13 cellular contexts compared by ENCODE assay signal in the genomic region with DNA sequence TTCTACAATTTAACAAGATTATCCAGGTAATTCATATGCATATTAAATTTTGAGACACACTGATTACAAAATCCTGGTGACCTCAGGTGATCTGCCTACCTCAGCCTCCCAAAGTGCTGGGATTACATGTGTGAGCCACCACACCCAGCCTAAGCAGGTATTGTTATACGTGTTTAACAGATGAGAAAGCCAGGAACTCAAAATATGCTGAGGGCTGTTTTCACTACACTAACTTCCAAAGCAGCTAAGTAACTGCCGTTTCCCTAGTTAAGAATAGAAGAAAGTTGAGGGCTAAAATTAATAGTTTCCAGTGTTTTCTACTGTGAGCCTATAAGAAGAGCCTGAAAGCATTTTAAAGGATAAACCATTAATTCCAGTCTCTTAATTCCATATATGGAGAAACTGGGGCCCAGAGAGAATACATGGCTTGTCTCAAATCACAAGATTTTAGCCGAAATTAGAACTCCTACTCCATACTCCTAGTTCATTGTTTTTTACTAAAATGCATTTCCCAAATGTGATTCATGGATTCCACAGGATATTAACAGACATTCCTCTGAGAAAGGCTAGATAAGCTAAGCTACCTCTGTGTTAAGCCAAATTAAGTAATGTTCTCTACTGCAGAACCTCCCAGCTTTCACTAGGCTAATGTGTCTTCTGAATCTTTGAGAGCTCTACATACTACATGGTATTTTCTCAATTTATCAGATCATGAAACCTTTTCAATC. TPM values are rescaled to one million over a fixed set of nuclear protein-coding genes. Genes with fewer than 3 reads are reported as not detected.
DNase-seq lines count a peak whose midpoint lies in the region; ATAC-seq, FAIRE-seq and TF ChIP-seq lines count a peak whose summit lies in the region.
"Had no signal": no experiment of that assay in that cellular context is flagged by ENCODE, and none has a peak within 500 bp of the region (broad histone marks: within the 10 kb centered on the region; RNA-seq: fewer than 3 reads in every experiment).

No MANE protein-coding gene starts in this region.

- TF ChIP-seq RAD21 in A549 (conservative IDR thresholded peaks at IDR 0.05 in 1 of 2, IDR thresholded peaks at IDR 0.05 in 1 of 2) = no peak

- TF ChIP-seq POLR2A in A549 (IDR thresholded peaks at IDR 0.05; ENCODE audit: low read length) (no peak), H54 (IDR thresholded peaks at IDR 0.05; ENCODE audit: low read depth, low read length) (no peak)

- ATAC-seq in A549 (peak; percentile 60 to 76; a peak in 5 of 6 replicates), GM19351 (IDR thresholded peaks at IDR 0.05; ENCODE audit: unreplicated experiment) (no peak)
- no peak for ATAC-seq in stimulated activated naive B cell treated with anti-CD40 and anti-IgM and Interleukin-4, amounts not matched to agents 10 μg/mL and 1 μg/mL and 100 μg/mL, for 72 hours (replicated peaks)
- ATAC-seq: naive thymus-derived CD4-positive, alpha-beta T cell had no signal

- H3K36me3 ChIP-seq in colonic mucosa = no peaks in the 10 kb centered on the region

- H3K27ac Mint-ChIP-seq in stimulated activated naive B cell treated with anti-CD40 and anti-IgM and Interleukin-4, amounts not matched to agents 10 μg/mL and 1 μg/mL and 100 μg/mL, for 72 hours = no peak overlapping the region
- H3K27ac Mint-ChIP-seq: activated T-helper 1 cell treated with anti-CD3 and anti-CD28 coated beads, Interleukin-12 subunit alpha, Interleukin-12 subunit beta, Interleukin-2, Interleukin-4 antibody, amounts not matched to agents 30 ng/mL and 10 ng/mL and 1 ng/mL, durations not matched to agents 14 hours and 24 hours and 36 hours; naive thymus-derived CD4-positive, alpha-beta T cell had no signal

- no peak overlapping the region for H3K4me3 Mint-ChIP-seq in stimulated activated naive B cell treated with anti-CD40 and anti-IgM and Interleukin-4, amounts not matched to agents 10 μg/mL and 1 μg/mL and 100 μg/mL, for 72 hours
- H3K4me3 Mint-ChIP-seq: activated T-helper 1 cell treated with anti-CD3 and anti-CD28 coated beads, Interleukin-12 subunit alpha, Interleukin-12 subunit beta, Interleukin-2, Interleukin-4 antibody, amounts not matched to agents 30 ng/mL and 10 ng/mL and 1 ng/mL, durations not matched to agents 14 hours and 24 hours and 36 hours; naive thymus-derived CD4-positive, alpha-beta T cell had no signal

- H3K9me3 ChIP-seq in A549 = peaks cover 12% of the 10 kb centered on the region
- no peaks in the 10 kb centered on the region for H3K9me3 ChIP-seq in colonic mucosa

- peaks cover 8 to 14% of the 10 kb centered on the region in 2 donors for H3K36me3 Mint-ChIP-seq in stimulated activated naive B cell treated with anti-CD40 and anti-IgM and Interleukin-4, amounts not matched to agents 10 μg/mL and 1 μg/mL and 100 μg/mL, for 72 hours

- no peak for TF ChIP-seq EP300 in A549 (IDR thresholded peaks at IDR 0.05)

- intact Hi-C loops in colonic mucosa (cut with DNase I) = no loop called here

- no peak overlapping the region for H3K4me2 ChIP-seq in A549

- no peaks in the 10 kb centered on the region for H3K27me3 ChIP-seq in colonic mucosa

- no peak for TF ChIP-seq CTCF in A549 (IDR thresholded peaks at IDR 0.05)
- no peak for TF ChIP-seq CTCF in cardiac fibroblast (IDR thresholded peaks at IDR 0.05; ENCODE audit: low read depth, low read length)
- TF ChIP-seq CTCF in colonic mucosa (IDR thresholded peaks at IDR 0.05) = no peak

- no peak overlapping the region for H3K4me3 ChIP-seq in A549
- H3K4me3 ChIP-seq in cardiac fibroblast (replicated peaks in 1 of 2; ENCODE audit: low read depth in 2 of 2, low read length in 2 of 2) = no peak overlapping the region
- no peak overlapping the region for H3K4me3 ChIP-seq in colonic mucosa

- peak; percentile 56 for FAIRE-seq in A549 (lab: Jason Lieb, UNC)
- FAIRE-seq in H54 (lab: Jason Lieb, UNC) = peak; percentile 90

- no peak overlapping the region for H3K9ac ChIP-seq in colonic mucosa (ENCODE audit: low read depth in 2 of 2, low read length in 2 of 2)

- CTCF ChIA-PET in A549 (lab: Yijun Ruan, JAX) = interaction anchor here (1.5 to 11.1 kb wide), 4 partner anchors 8 to 154 kb away, joined by 4 to 112 read pairs (median 5); a partner anchor contains a TSS

- 64% methylated on average over 3 of the region's 3 CpGs for WGBS in A549 (ENCODE audit: missing lambda C conversion rate)

- H3K4me1 ChIP-seq in A549 = 0 out of 3 replicates have a peak, but pooled peaks cover 4% of the 10 kb centered on the region
- no peaks in the 10 kb centered on the region for H3K4me1 ChIP-seq in colonic mucosa

- no peaks in the 10 kb centered on the region for H3K4me1 Mint-ChIP-seq in stimulated activated naive B cell treated with anti-CD40 and anti-IgM and Interleukin-4, amounts not matched to agents 10 μg/mL and 1 μg/mL and 100 μg/mL, for 72 hours
- H3K4me1 Mint-ChIP-seq: naive thymus-derived CD4-positive, alpha-beta T cell had no signal

- peaks cover 0 to 8% of the 10 kb centered on the region in 2 donors for H3K27me3 Mint-ChIP-seq in stimulated activated naive B cell treated with anti-CD40 and anti-IgM and Interleukin-4, amounts not matched to agents 10 μg/mL and 1 μg/mL and 100 μg/mL, for 72 hours

- H3K9me3 Mint-ChIP-seq in stimulated activated naive B cell treated with anti-CD40 and anti-IgM and Interleukin-4, amounts not matched to agents 10 μg/mL and 1 μg/mL and 100 μg/mL, for 72 hours = peaks cover 8 to 13% of the 10 kb centered on the region in 2 donors

- H3K27ac ChIP-seq in A549 (no peak overlapping the region), colonic mucosa (no peak overlapping the region)
- H3K27ac ChIP-seq: C4-2B had no signal

- POLR2A ChIA-PET in A549 (lab: Yijun Ruan, JAX) = no interaction called here

- DNase-seq in A549 (ENCODE audit: low read depth in 1 of 2, low spot score in 1 of 2) = no peak
- DNase-seq in H54 (ENCODE audit: insufficient read length, low spot score) = peak; percentile 25
- DNase-seq in cardiac fibroblast (ENCODE audit: low read depth in 2 of 2) = peak; percentile 92 to 93
- DNase-seq in kidney tubule cell (ENCODE audit: low spot score) = peak; percentile 74
- DNase-seq in stimulated activated naive B cell treated with anti-CD40 and anti-IgM and Interleukin-4, amounts not matched to agents 10 μg/mL and 1 μg/mL and 100 μg/mL, for 72 hours = no peak
- DNase-seq in NCI-H2107 treated with DMSO at 0.1 percent for 48 hours (lab: John Stamatoyannopoulos, UW; ENCODE audit: unreplicated experiment) = no peak
- no peak for DNase-seq in colonic mucosa
- DNase-seq: activated CD4-positive, alpha-beta T cell treated with anti-CD3 and anti-CD28 coated beads for 1 hour; naive thymus-derived CD4-positive, alpha-beta T cell; NCI-H524 had no signal

TF ChIP-seq in A549, 52 proteins besides CTCF, POLR2A, EP300 and RAD21:
- TF ChIP-seq TFCP2L1 (CRISPR knock-in tag; IDR thresholded peaks at IDR 0.05) (no peak), POLR2AphosphoS2 (conservative IDR thresholded peaks at IDR 0.05; ENCODE audit: low read length) (no peak)

RNA-seq across cellular contexts. Expression of a gene that starts 17.0 kb away (rescaled TPM):
- 27.2 and 29.3 TPM in 2 replicates for polyA plus RNA-seq in A549 (2011; rRNA removed)
- polyA plus RNA-seq in A549 (2012; cell fraction: cytosol; rRNA removed) = 8.0 and 8.5 TPM in 2 replicates
- polyA plus RNA-seq in A549 (2012; cell fraction: nucleus; rRNA removed) = 2.7 and 3.6 TPM in 2 replicates
- polyA plus RNA-seq in A549 (2017; fragmentation: RNase III; extraction: RNeasy Plus Mini Kit Qiagen cat#74134 plus additional on column Dnase treatment) = 23.8 to 26.2 TPM (median 25.3 TPM) in 3 replicates
- 5.4 and 8.2 TPM in 2 replicates for polyA minus RNA-seq in A549 (2011; rRNA and poly(A)+ RNA removed)
- total RNA-seq in colonic mucosa = 10 to 100 TPM in 1 of 2 donors, 1 to 10 TPM in 1; 10.0 to 13.9 TPM

RNA-seq across cellular contexts. Expression of a gene that starts 45.6 kb away (rescaled TPM):
- polyA plus RNA-seq in A549 (2011; rRNA removed) = 167 and 221 TPM in 2 replicates
- 76.9 and 87.9 TPM in 2 replicates for polyA plus RNA-seq in A549 (2012; cell fraction: cytosol; rRNA removed)
- polyA plus RNA-seq in A549 (2012; cell fraction: nucleus; rRNA removed) = 25.6 and 39.9 TPM in 2 replicates
- 129 to 135 TPM (median 135 TPM) in 3 replicates for polyA plus RNA-seq in A549 (2017; fragmentation: RNase III; extraction: RNeasy Plus Mini Kit Qiagen cat#74134 plus additional on column Dnase treatment)
- 24.9 and 26.8 TPM in 2 replicates for polyA minus RNA-seq in A549 (2011; rRNA and poly(A)+ RNA removed)
- total RNA-seq in colonic mucosa = 10 to 100 TPM; 73.1 to 78.6 TPM

RNA-seq across cellular contexts. Expression of a gene that starts 45.9 kb away (rescaled TPM):
- polyA plus RNA-seq in A549 (2011; rRNA removed) = 4.5 and 4.7 TPM in 2 replicates
- 1.1 TPM in 2 replicates for polyA plus RNA-seq in A549 (2012; cell fraction: cytosol; rRNA removed)
- polyA plus RNA-seq in A549 (2012; cell fraction: nucleus; rRNA removed) = 0.83 and 0.88 TPM in 2 replicates
- 3.7 to 4.3 TPM (median 4.0 TPM) in 3 replicates for polyA plus RNA-seq in A549 (2017; fragmentation: RNase III; extraction: RNeasy Plus Mini Kit Qiagen cat#74134 plus additional on column Dnase treatment)
- 3.3 and 3.8 TPM in 2 replicates for polyA minus RNA-seq in A549 (2011; rRNA and poly(A)+ RNA removed)
- 1 to 10 TPM in 1 of 2 donors, under 1 TPM in 1; 0.69 to 1.3 TPM for total RNA-seq in colonic mucosa

Comparison
In these comparisons a context has a peak if more than half of its experiments do, and no peak if none do; other contexts are left out.
1. ATAC-seq: peak in A549 (2 of 2); none in stimulated activated naive B cell treated with anti-CD40 and anti-IgM and Interleukin-4, amounts not matched to agents 10 μg/mL and 1 μg/mL and 100 μg/mL, for 72 hours (0 of 2) and GM19351 (single experiment).
2. DNase-seq: peak in H54 (single experiment), cardiac fibroblast (2 of 2) and kidney tubule cell (single experiment); none in A549 (0 of 2), stimulated activated naive B cell treated with anti-CD40 and anti-IgM and Interleukin-4, amounts not matched to agents 10 μg/mL and 1 μg/mL and 100 μg/mL, for 72 hours (single experiment), NCI-H2107 treated with DMSO at 0.1 percent for 48 hours (single experiment) and colonic mucosa (single experiment).